Comparison of ENCODE assay signal across 1 cellular context in genomic region chr3:95172144-95172543, GRCh38.
TF ChIP-seq lines count a peak whose summit lies in the region.

No MANE protein-coding gene starts in this region.

TF ChIP-seq in HepG2, 621 proteins besides CTCF, POLR2A, EP300 and RAD21 (continued from another document):
- no peak for TF ChIP-seq IRF9 (CRISPR knock-in tag; IDR thresholded peaks at IDR 0.05; ENCODE audit: borderline replicate concordance)
- TF ChIP-seq MBD4 (IDR thresholded peaks at IDR 0.05; ENCODE audit: borderline replicate concordance, low read length), result no peak
- TF ChIP-seq FOXA3 (CRISPR knock-in tag; IDR thresholded peaks at IDR 0.05), result no peak
- no peak for TF ChIP-seq TMF1 (CRISPR knock-in tag; IDR thresholded peaks at IDR 0.05; ENCODE audit: low read depth)
- no peak for TF ChIP-seq PLRG1 (conservative IDR thresholded peaks at IDR 0.05)
- TF ChIP-seq, protein P1, sequence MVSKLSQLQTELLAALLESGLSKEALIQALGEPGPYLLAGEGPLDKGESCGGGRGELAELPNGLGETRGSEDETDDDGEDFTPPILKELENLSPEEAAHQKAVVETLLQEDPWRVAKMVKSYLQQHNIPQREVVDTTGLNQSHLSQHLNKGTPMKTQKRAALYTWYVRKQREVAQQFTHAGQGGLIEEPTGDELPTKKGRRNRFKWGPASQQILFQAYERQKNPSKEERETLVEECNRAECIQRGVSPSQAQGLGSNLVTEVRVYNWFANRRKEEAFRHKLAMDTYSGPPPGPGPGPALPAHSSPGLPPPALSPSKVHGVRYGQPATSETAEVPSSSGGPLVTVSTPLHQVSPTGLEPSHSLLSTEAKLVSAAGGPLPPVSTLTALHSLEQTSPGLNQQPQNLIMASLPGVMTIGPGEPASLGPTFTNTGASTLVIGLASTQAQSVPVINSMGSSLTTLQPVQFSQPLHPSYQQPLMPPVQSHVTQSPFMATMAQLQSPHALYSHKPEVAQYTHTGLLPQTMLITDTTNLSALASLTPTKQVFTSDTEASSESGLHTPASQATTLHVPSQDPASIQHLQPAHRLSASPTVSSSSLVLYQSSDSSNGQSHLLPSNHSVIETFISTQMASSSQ (IDR thresholded peaks at IDR 0.05; ENCODE audit: low read depth), result no peak
- TF ChIP-seq, protein P1 (CRISPR knock-in tag; IDR thresholded peaks at IDR 0.05; ENCODE audit: borderline replicate concordance), result no peak
- TF ChIP-seq, protein P2, sequence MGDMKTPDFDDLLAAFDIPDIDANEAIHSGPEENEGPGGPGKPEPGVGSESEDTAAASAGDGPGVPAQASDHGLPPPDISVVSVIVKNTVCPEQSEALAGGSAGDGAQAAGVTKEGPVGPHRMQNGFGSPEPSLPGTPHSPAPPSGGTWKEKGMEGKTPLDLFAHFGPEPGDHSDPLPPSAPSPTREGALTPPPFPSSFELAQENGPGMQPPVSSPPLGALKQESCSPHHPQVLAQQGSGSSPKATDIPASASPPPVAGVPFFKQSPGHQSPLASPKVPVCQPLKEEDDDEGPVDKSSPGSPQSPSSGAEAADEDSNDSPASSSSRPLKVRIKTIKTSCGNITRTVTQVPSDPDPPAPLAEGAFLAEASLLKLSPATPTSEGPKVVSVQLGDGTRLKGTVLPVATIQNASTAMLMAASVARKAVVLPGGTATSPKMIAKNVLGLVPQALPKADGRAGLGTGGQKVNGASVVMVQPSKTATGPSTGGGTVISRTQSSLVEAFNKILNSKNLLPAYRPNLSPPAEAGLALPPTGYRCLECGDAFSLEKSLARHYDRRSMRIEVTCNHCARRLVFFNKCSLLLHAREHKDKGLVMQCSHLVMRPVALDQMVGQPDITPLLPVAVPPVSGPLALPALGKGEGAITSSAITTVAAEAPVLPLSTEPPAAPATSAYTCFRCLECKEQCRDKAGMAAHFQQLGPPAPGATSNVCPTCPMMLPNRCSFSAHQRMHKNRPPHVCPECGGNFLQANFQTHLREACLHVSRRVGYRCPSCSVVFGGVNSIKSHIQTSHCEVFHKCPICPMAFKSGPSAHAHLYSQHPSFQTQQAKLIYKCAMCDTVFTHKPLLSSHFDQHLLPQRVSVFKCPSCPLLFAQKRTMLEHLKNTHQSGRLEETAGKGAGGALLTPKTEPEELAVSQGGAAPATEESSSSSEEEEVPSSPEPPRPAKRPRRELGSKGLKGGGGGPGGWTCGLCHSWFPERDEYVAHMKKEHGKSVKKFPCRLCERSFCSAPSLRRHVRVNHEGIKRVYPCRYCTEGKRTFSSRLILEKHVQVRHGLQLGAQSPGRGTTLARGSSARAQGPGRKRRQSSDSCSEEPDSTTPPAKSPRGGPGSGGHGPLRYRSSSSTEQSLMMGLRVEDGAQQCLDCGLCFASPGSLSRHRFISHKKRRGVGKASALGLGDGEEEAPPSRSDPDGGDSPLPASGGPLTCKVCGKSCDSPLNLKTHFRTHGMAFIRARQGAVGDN (CRISPR knock-in tag; IDR thresholded peaks at IDR 0.05), result no peak
- no peak for TF ChIP-seq ZNF383 (CRISPR knock-in tag; IDR thresholded peaks at IDR 0.05; ENCODE audit: borderline replicate concordance)
- no peak for TF ChIP-seq ETV5 (CRISPR knock-in tag; IDR thresholded peaks at IDR 0.05; ENCODE audit: borderline replicate concordance)
- TF ChIP-seq, protein P3, sequence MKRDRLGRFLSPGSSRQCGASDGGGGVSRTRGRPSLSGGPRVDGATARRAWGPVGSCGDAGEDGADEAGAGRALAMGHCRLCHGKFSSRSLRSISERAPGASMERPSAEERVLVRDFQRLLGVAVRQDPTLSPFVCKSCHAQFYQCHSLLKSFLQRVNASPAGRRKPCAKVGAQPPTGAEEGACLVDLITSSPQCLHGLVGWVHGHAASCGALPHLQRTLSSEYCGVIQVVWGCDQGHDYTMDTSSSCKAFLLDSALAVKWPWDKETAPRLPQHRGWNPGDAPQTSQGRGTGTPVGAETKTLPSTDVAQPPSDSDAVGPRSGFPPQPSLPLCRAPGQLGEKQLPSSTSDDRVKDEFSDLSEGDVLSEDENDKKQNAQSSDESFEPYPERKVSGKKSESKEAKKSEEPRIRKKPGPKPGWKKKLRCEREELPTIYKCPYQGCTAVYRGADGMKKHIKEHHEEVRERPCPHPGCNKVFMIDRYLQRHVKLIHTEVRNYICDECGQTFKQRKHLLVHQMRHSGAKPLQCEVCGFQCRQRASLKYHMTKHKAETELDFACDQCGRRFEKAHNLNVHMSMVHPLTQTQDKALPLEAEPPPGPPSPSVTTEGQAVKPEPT (CRISPR knock-in tag; IDR thresholded peaks at IDR 0.05; ENCODE audit: low read depth), result no peak
- TF ChIP-seq ZFP36L2 (CRISPR knock-in tag; IDR thresholded peaks at IDR 0.05), result no peak
- no peak for TF ChIP-seq KDM2A (CRISPR knock-in tag; IDR thresholded peaks at IDR 0.05; ENCODE audit: borderline replicate concordance, low read depth)
